Comparison of ENCODE assay signal across 2 cellular contexts in genomic region chr5:167295686-167296015, GRCh38.
TF ChIP-seq lines count a peak whose summit lies in the region.

No MANE protein-coding gene starts in this region.

TF ChIP-seq in HCT116, 20 proteins besides CTCF, POLR2A, EP300 and RAD21 (continued from another document):
- no peak for TF ChIP-seq TCF7L2 (IDR thresholded peaks at IDR 0.05; ENCODE audit: borderline replicate concordance, extremely low read depth, insufficient read depth, insufficient read length)

TF ChIP-seq in SK-N-SH treated with all-trans-retinoic acid at 6 μM for 48 hours, 23 proteins besides CTCF, POLR2A, EP300 and RAD21 (continued from another document):
- TF ChIP-seq ZFP3 (CRISPR knock-in tag; IDR thresholded peaks at IDR 0.05) = no peak
